Comparison of ENCODE assay signal across 2 cellular contexts in genomic region chr4:141165001-141165400, GRCh38. TPM values are rescaled to one million over a fixed set of nuclear protein-coding genes. Genes with fewer than 3 reads are reported as not detected.
"Had no signal": no experiment of that assay in that cellular context is flagged by ENCODE, and none has a peak within 500 bp of the region (broad histone marks: within the 10 kb centered on the region; RNA-seq: fewer than 3 reads in every experiment).

No MANE protein-coding gene starts in this region.

RNA-seq across cellular contexts. Expression of gene RNF150, which starts 31.7 kb away (rescaled TPM):
- total RNA-seq: naive thymus-derived CD8-positive, alpha-beta T cell; natural killer cell treated with Interleukin-12 subunit alpha and Interleukin-12 subunit beta and Interleukin-15 and Interleukin-18, amount 100 ng/mL, for 72 hours had no signal
- polyA plus RNA-seq: naive thymus-derived CD8-positive, alpha-beta T cell had no signal
